In genomic region chr5:54676466-54676865, GRCh38 we compare ENCODE assay signal across 23 cellular contexts.
"Had no signal": no experiment of that assay in that cellular context is flagged by ENCODE, and none has a peak within 500 bp of the region (broad histone marks: within the 10 kb centered on the region; RNA-seq: fewer than 3 reads in every experiment).

No MANE protein-coding gene starts in this region.

- DNase-seq: activated CD4-positive, alpha-beta T cell treated with anti-CD3 and anti-CD28 coated beads, Interleukin-2, amount 10 ng/mL, durations not matched to agents 7 days and 5 days; activated CD8-positive, alpha-beta T cell treated with anti-CD3 and anti-CD28 coated beads, Interleukin-2, amount 10 ng/mL, durations not matched to agents 7 days and 5 days; activated naive CD4-positive, alpha-beta T cell treated with anti-CD3 and anti-CD28 coated beads for 36 hours; activated T-cell treated with anti-CD3 and anti-CD28 coated beads, Interleukin-2, amount 50 U/mL, for 24 hours; anterior cingulate cortex; effector memory CD4-positive, alpha-beta T cell; foreskin keratinocyte; hypothalamus; kidney; nucleus accumbens; posterior cingulate gyrus; retina; stimulated activated CD4-positive, alpha-beta T cell treated with anti-CD3 and anti-CD28 coated beads, Interleukin-12 subunit alpha, Interleukin-12 subunit beta, amount 100 ng/mL, for 4 hours; stimulated activated CD4-positive, alpha-beta T cell treated with anti-CD3 and anti-CD28 coated beads, Interleukin-1b, Interleukin-23, amount 100 ng/mL, for 48 hours; stimulated activated naive CD4-positive, alpha-beta T cell treated with Interleukin-2 at 50 U/mL for 16 hours; T-cell; T1000; transverse colon had no signal

- H3K36me3 ChIP-seq: esophagus muscularis mucosa, transverse colon, vagina had no signal

- ATAC-seq: activated CD8-positive, alpha-beta T cell treated with anti-CD3 and anti-CD28 coated beads, Interleukin-2, amount 10 ng/mL, durations not matched to agents 7 days and 5 days; foreskin keratinocyte; SK-N-SH treated with all-trans-retinoic acid at 6 μM for 48 hours; T-cell had no signal

- H3K4me3 ChIP-seq: esophagus muscularis mucosa, transverse colon, vagina had no signal

- H3K36me3 Mint-ChIP-seq: T-cell had no signal

- H3K4me1 ChIP-seq: foreskin keratinocyte, transverse colon had no signal

- H3K9me3 Mint-ChIP-seq: dendritic cell treated with granulocyte-macrophage colony-stimulating factor and Interleukin-4, amounts not matched to agents 40 ng/mL and 50 ng/mL, for 4 days had no signal

- H3K4me3 Mint-ChIP-seq: activated CD4-positive, alpha-beta T cell treated with anti-CD3 and anti-CD28 coated beads, Interleukin-2, amount 10 ng/mL, durations not matched to agents 7 days and 5 days; activated CD8-positive, alpha-beta T cell treated with anti-CD3 and anti-CD28 coated beads, Interleukin-2, amount 10 ng/mL, durations not matched to agents 7 days and 5 days; activated naive CD4-positive, alpha-beta T cell treated with anti-CD3 and anti-CD28 coated beads for 36 hours; activated T-cell treated with anti-CD3 and anti-CD28 coated beads, Interleukin-2, amount 50 U/mL, for 24 hours; dendritic cell treated with granulocyte-macrophage colony-stimulating factor and Interleukin-4, amounts not matched to agents 40 ng/mL and 50 ng/mL, for 4 days; nephron; T-cell had no signal

- H3K27ac ChIP-seq: esophagus muscularis mucosa, foreskin keratinocyte, transverse colon, vagina had no signal

- H3K27ac Mint-ChIP-seq: activated CD4-positive, alpha-beta T cell treated with anti-CD3 and anti-CD28 coated beads, Interleukin-2, amount 10 ng/mL, durations not matched to agents 7 days and 5 days; activated CD8-positive, alpha-beta T cell treated with anti-CD3 and anti-CD28 coated beads, Interleukin-2, amount 10 ng/mL, durations not matched to agents 7 days and 5 days; activated naive CD4-positive, alpha-beta T cell treated with anti-CD3 and anti-CD28 coated beads for 36 hours; activated T-cell treated with anti-CD3 and anti-CD28 coated beads, Interleukin-2, amount 50 U/mL, for 24 hours; dendritic cell treated with granulocyte-macrophage colony-stimulating factor and Interleukin-4, amounts not matched to agents 40 ng/mL and 50 ng/mL, for 4 days had no signal

- H3K9me3 ChIP-seq: transverse colon, vagina had no signal

- H3K27me3 ChIP-seq: esophagus muscularis mucosa, transverse colon, vagina had no signal

- H3K27me3 Mint-ChIP-seq: activated T-cell treated with anti-CD3 and anti-CD28 coated beads, Interleukin-2, amount 50 U/mL, for 24 hours; dendritic cell treated with granulocyte-macrophage colony-stimulating factor and Interleukin-4, amounts not matched to agents 40 ng/mL and 50 ng/mL, for 4 days; T-cell had no signal
